Comparison of ENCODE assay signal across 14 cellular contexts in the genomic region with DNA sequence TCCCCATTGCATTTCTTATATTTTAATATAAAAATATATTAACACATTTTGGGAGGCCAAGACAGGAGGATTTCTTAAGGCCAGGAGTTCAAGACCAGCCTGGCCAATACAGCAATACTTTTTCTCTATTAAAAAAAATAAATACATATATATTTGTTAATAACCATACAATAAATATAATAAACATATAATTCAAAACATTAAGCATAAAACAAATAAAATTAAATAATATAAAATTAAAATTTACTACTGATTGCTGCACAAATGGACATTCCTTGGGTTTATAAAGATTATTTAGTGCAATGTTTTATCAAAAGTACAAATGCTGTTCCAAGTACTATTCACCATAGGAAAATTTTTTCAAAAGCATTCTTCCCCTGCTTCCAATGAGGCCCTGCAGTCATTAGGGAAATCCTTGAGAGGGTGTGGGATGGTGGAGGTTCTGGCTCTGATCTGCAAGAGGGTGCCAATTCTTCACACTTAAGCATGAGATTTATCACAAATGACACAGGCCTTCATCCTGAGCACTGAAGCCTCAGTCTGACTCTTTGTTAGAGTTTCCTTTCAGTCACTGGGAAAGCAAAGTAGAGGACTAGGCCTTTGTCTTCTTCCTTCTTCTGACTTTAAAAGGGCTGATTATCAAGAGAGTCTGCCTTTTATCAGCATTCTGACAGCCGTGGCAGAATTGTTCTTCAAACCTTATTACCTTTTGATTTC.
DNase-seq lines count a peak whose midpoint lies in the region; ATAC-seq, FAIRE-seq and TF ChIP-seq lines count a peak whose summit lies in the region.
"Had no signal": no experiment of that assay in that cellular context is flagged by ENCODE, and none has a peak within 500 bp of the region (broad histone marks: within the 10 kb centered on the region; RNA-seq: fewer than 3 reads in every experiment).

No MANE protein-coding gene starts in this region.

- no peaks in the 10 kb centered on the region for H3K36me3 Mint-ChIP-seq in endodermal cell (ENCODE audit: low read depth)
- peaks cover 4% of the 10 kb centered on the region for H3K36me3 Mint-ChIP-seq in neural crest cell (ENCODE audit: low read depth)
- H3K36me3 Mint-ChIP-seq: CD4-positive, CD25-positive, alpha-beta regulatory T cell had no signal

- POLR2A ChIA-PET in A673 (lab: Charles Lee; ENCODE audit: low non-redundant PET), result no interaction called here

- H3K9me3 ChIP-seq in A673 (ENCODE audit: low read depth, low read length, poor library complexity, severe bottlenecking), result no peaks in the 10 kb centered on the region
- H3K9me3 ChIP-seq in endodermal cell (ENCODE audit: control insufficient read depth, low read length), result peaks cover under 1% of the 10 kb centered on the region
- H3K9me3 ChIP-seq in kidney (ENCODE audit: control insufficient read depth in 1 of 2, low read length in 2 of 2), result no peaks in the 10 kb centered on the region
- H3K9me3 ChIP-seq: A549 had no signal

- H3K9me3 Mint-ChIP-seq in endodermal cell (no peaks in the 10 kb centered on the region), neural crest cell (peaks cover 3% of the 10 kb centered on the region)
- H3K9me3 Mint-ChIP-seq: HFFc6 had no signal

- H3K4me3 ChIP-seq in A673 (ENCODE audit: low read depth, low read length, poor library complexity, severe bottlenecking) (no peak overlapping the region), endodermal cell (ENCODE audit: low read length) (no peak overlapping the region), kidney (ENCODE audit: low read length in 2 of 2) (no peak overlapping the region)
- H3K4me3 ChIP-seq: A549 had no signal

- no peak overlapping the region for H3K27ac Mint-ChIP-seq in endodermal cell
- H3K27ac Mint-ChIP-seq in neural crest cell (ENCODE audit: unreplicated experiment), result peak overlapping the region; percentile 98
- H3K27ac Mint-ChIP-seq: CD4-positive, CD25-positive, alpha-beta regulatory T cell; HFFc6 had no signal

- no peak for ATAC-seq in HG02798 (IDR thresholded peaks at IDR 0.05; ENCODE audit: poor library complexity, unreplicated experiment)
- ATAC-seq: A549 had no signal

- H3K27ac ChIP-seq in A673 (ENCODE audit: low read depth, low read length, poor library complexity, severe bottlenecking) (peak overlapping the region; percentile 72), endodermal cell (ENCODE audit: low read depth, low read length) (peak overlapping the region; percentile 95), kidney (ENCODE audit: low read depth in 2 of 2, low read length in 2 of 2) (no peak overlapping the region)
- H3K27ac ChIP-seq: A549 had no signal

- H3K9ac ChIP-seq in endodermal cell (ENCODE audit: extremely low read depth, low read length, poor library complexity, severe bottlenecking) (no peak overlapping the region), kidney (ENCODE audit: low read length in 2 of 2) (no peak overlapping the region)

- CTCF ChIA-PET in A673 (lab: Charles Lee), result no interaction called here

- H3K4me3 Mint-ChIP-seq in endodermal cell (no peak overlapping the region), neural crest cell (peak overlapping the region; percentile 50)
- H3K4me3 Mint-ChIP-seq: CD4-positive, CD25-positive, alpha-beta regulatory T cell; HFFc6 had no signal

- H3K27me3 Mint-ChIP-seq in endodermal cell (ENCODE audit: insufficient read depth) (no peaks in the 10 kb centered on the region), neural crest cell (ENCODE audit: low read depth) (no peaks in the 10 kb centered on the region)
- H3K27me3 Mint-ChIP-seq: CD4-positive, CD25-positive, alpha-beta regulatory T cell had no signal

- H3K27me3 ChIP-seq in A673 (replicated peaks; ENCODE audit: insufficient read depth, low read depth, low read length, poor library complexity) (no peaks in the 10 kb centered on the region), endodermal cell (ENCODE audit: control insufficient read depth, insufficient read depth, low read length, poor library complexity, severe bottlenecking) (no peaks in the 10 kb centered on the region)

- H3K36me3 ChIP-seq in A673 (ENCODE audit: insufficient read depth, low read length, poor library complexity, severe bottlenecking) (no peaks in the 10 kb centered on the region), endodermal cell (ENCODE audit: control insufficient read depth, insufficient read depth, low read length) (no peaks in the 10 kb centered on the region), kidney (ENCODE audit: control insufficient read depth in 1 of 2, insufficient read depth in 2 of 2, low read length in 2 of 2) (no peaks in the 10 kb centered on the region)

- intact Hi-C loops in A673 (cut with micrococcal nuclease; ENCODE audit: unreplicated experiment), result loop anchor here (5.0 kb wide), 1 partner anchor 111 kb away; no protein-coding TSS in a partner anchor
- intact Hi-C loops in kidney (cut with DNase I), result no loop called here

- H3K4me1 Mint-ChIP-seq in endodermal cell (peaks cover 8% of the 10 kb centered on the region), neural crest cell (peaks cover 43% of the 10 kb centered on the region)
- H3K4me1 Mint-ChIP-seq: CD4-positive, CD25-positive, alpha-beta regulatory T cell had no signal

- FAIRE-seq in kidney (lab: Jason Lieb, UNC), result no peak
- FAIRE-seq: A549, G401.6 had no signal

- WGBS in endodermal cell (ENCODE audit: insufficient coverage in 1 of 2, insufficient read length in 1 of 2), 2 experiments, result 34% methylated on average over 1 of the region's 1 CpG; no CpG with 5 or more reads in 1 of the 2 experiments

- no peak for TF ChIP-seq CTCF in A673 (conservative IDR thresholded peaks at IDR 0.05; ENCODE audit: low read depth, low read length)
- TF ChIP-seq CTCF in endodermal cell (conservative IDR thresholded peaks at IDR 0.05), result no peak
- no peak for TF ChIP-seq CTCF in neural crest cell (conservative IDR thresholded peaks at IDR 0.05)
- no peak for TF ChIP-seq CTCF in kidney (IDR thresholded peaks at IDR 0.05; ENCODE audit: borderline replicate concordance, extremely low read depth, insufficient read depth)

- no TSS peak for BruUV-seq in A673 (replicated peaks; lab: Mats Ljungman, UMichigan)

- DNase-seq in A673 (ENCODE audit: low spot score) (peak; percentile 61), NCI-H2227 (lab: John Stamatoyannopoulos, UW; ENCODE audit: unreplicated experiment) (peak; percentile 7), endodermal cell (no peak), neural crest cell (ENCODE audit: low read depth, low spot score) (no peak), DMS53 (lab: John Stamatoyannopoulos, UW) (no peak), kidney (no peak)
- DNase-seq in activated effector memory CD4-positive, alpha-beta T cell treated with Interleukin-2 at 50 U/mL for 16 hours, result no peak
- DNase-seq: CD4-positive, CD25-positive, alpha-beta regulatory T cell; DMS79; HFFc6; NK-92 treated with Interleukin-12 subunit alpha and Interleukin-12 subunit beta, amount 100 ng/mL, for 24 hours had no signal

- H3K4me1 ChIP-seq in A673 (ENCODE audit: insufficient read depth, low read length, poor library complexity, severe bottlenecking), result peaks cover 18% of the 10 kb centered on the region
- H3K4me1 ChIP-seq in endodermal cell (ENCODE audit: control insufficient read depth, insufficient read depth, low read length), result peaks cover 5% of the 10 kb centered on the region
- H3K4me1 ChIP-seq in kidney (ENCODE audit: control insufficient read depth in 1 of 2, insufficient read depth in 1 of 2, low read depth in 1 of 2, low read length in 2 of 2), result no peaks in the 10 kb centered on the region
- H3K4me1 ChIP-seq: A549 had no signal

Comparison
In these comparisons a context has a peak if more than half of its experiments do, and no peak if none do; other contexts are left out.
1. DNase-seq: peak in A673 (single experiment) and NCI-H2227 (single experiment); none in endodermal cell (single experiment), neural crest cell (single experiment), DMS53 (single experiment), activated effector memory CD4-positive, alpha-beta T cell treated with Interleukin-2 at 50 U/mL for 16 hours (single experiment) and kidney (single experiment).
2. H3K27ac ChIP-seq: peak in A673 (single experiment) and endodermal cell (single experiment); none in kidney (0 of 2).